13 cellular contexts compared by ENCODE assay signal in the genomic region with DNA sequence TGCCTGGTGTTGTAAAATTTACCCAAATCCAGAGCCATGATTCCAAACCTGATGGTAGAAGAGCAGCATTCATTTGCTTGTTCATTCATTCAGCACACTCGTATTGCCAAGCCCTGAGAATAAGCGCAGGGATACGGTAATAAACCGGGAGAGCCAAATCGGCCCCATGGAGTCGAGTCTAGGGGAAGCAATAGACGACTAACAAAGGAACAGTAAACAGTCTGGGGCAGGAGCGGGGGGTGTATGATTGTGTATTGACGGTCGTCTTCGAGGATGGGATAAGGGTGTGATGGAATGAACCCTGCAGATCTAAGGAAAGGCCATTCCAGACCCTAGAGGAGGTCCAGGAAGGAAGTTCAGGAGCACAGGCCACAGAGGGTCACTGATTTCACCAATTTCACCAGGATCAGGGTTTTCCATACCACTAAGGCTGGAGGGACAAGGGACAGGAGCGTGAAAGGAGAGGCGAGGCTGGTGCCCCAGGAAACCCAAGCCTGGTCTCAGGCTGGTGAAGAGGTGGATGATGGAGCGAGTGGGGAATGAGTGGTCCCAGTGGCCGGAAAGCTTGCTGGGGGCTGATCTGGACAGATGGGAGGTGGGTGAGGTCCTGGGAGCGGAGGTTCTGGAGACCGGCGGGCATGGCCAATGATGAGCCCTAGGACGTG.
A peak's percentile ranks its signal among the peaks of the same experiment; 100 is the strongest.
DNase-seq lines count a peak whose midpoint lies in the region; ATAC-seq and TF ChIP-seq lines count a peak whose summit lies in the region.
"Had no signal": no experiment of that assay in that cellular context is flagged by ENCODE, and none has a peak within 500 bp of the region (broad histone marks: within the 10 kb centered on the region; RNA-seq: fewer than 3 reads in every experiment).

No MANE protein-coding gene starts in this region.

- H3K27me3 ChIP-seq in BLaER1, result no peaks in the 10 kb centered on the region
- no peaks in the 10 kb centered on the region for H3K27me3 ChIP-seq in GM23338 (ENCODE audit: insufficient read depth)
- H3K27me3 ChIP-seq in gastrocnemius medialis, result peaks cover 0 to 18% (median 7%) of the 10 kb centered on the region in 3 donors

- no peaks in the 10 kb centered on the region for H3K9me3 ChIP-seq in BLaER1
- H3K9me3 ChIP-seq in gastrocnemius medialis, result no peaks in the 10 kb centered on the region

- DNase-seq in GM23338 (ENCODE audit: low spot score) (no peak), mesenteric fat pad (ENCODE audit: low spot score) (peak; percentile 73), gastrocnemius medialis (no peak)
- DNase-seq in activated CD8-positive, alpha-beta memory T cell treated with anti-CD3 and anti-CD28 coated beads, Interleukin-2, amount 50 U/mL, for 48 hours, result peak; percentile 41
- DNase-seq in NK-92 treated with Interleukin-12 subunit alpha and Interleukin-12 subunit beta, amount 100 ng/mL, for 24 hours (lab: John Stamatoyannopoulos, UW), result no peak
- DNase-seq: MM.1S, NCI-H1105, NCI-H446 treated with DMSO at 0.1 percent for 48 hours, SIG-M5 had no signal

- H3K4me3 Mint-ChIP-seq in GM23338, result no peak overlapping the region; the same call in 2 of the 3 replicates

- no peak for TF ChIP-seq CTCF in GM23338 (conservative IDR thresholded peaks at IDR 0.05; ENCODE audit: low read depth in 2 of 2)
- no peak for TF ChIP-seq CTCF in gastrocnemius medialis (IDR thresholded peaks at IDR 0.05 in 4 of 5, conservative IDR thresholded peaks at IDR 0.05 in 1 of 5)

- H3K79me2 ChIP-seq in GM23338 (replicated peaks; ENCODE audit: insufficient read depth), result no peaks in the 10 kb centered on the region

- ATAC-seq in GM23338 (no peak), HG03439 (IDR thresholded peaks at IDR 0.05; ENCODE audit: unreplicated experiment) (no peak), gastrocnemius medialis (no peak), HG03469 (IDR thresholded peaks at IDR 0.05; ENCODE audit: unreplicated experiment) (no peak)

- H4K20me1 ChIP-seq in BLaER1 (no peaks in the 10 kb centered on the region; the same call in 1 of the 2 replicates), GM23338 (replicated peaks; ENCODE audit: insufficient read depth) (no peaks in the 10 kb centered on the region)

- no peak overlapping the region; the same call in 1 of the 2 replicates for H3K27ac Mint-ChIP-seq in GM23338

- H3K27ac ChIP-seq in BLaER1 (no peak overlapping the region), GM23338 (ENCODE audit: low read depth) (no peak overlapping the region), gastrocnemius medialis (no peak overlapping the region)
- H3K27ac ChIP-seq: KMS-11 had no signal

- H3K9me2 ChIP-seq in GM23338 (ENCODE audit: insufficient read depth), result no peaks in the 10 kb centered on the region

- H3K36me3 ChIP-seq in BLaER1 (no peaks in the 10 kb centered on the region), GM23338 (ENCODE audit: insufficient read depth) (no peaks in the 10 kb centered on the region), gastrocnemius medialis (no peaks in the 10 kb centered on the region)

- no peak for TF ChIP-seq POLR2A in gastrocnemius medialis (IDR thresholded peaks at IDR 0.05)

- peaks cover 10% of the 10 kb centered on the region; the same call in 1 of the 2 replicates for H3F3A ChIP-seq in GM23338 (replicated peaks; ENCODE audit: low read depth)

- no peak overlapping the region for H3K9ac ChIP-seq in BLaER1
- H3K9ac ChIP-seq: KMS-11 had no signal

- no peak overlapping the region for H3K4me3 ChIP-seq in BLaER1
- H3K4me3 ChIP-seq in GM23338, result no peak overlapping the region
- no peak overlapping the region for H3K4me3 ChIP-seq in gastrocnemius medialis

- no peaks in the 10 kb centered on the region; the same call in 2 of the 3 replicates for H3K9me3 Mint-ChIP-seq in GM23338

- intact Hi-C loops in gastrocnemius medialis (cut with DNase I; ENCODE audit: low total_unique reads), result no loop called here

- no peaks in the 10 kb centered on the region for H3K36me3 Mint-ChIP-seq in GM23338 (ENCODE audit: low read depth)

- in situ Hi-C loops in gastrocnemius medialis (cut with MboI; ENCODE audit: low sequenced_read_pairs in 4 of 4), result loop anchor here in 2 of 4 donors (5.0 to 25.0 kb wide), 2 partner anchors 220 to 225 kb away; no protein-coding TSS in a partner anchor

- H3K27me3 Mint-ChIP-seq in GM23338 (ENCODE audit: insufficient read depth, low read depth, poor library complexity), result peaks cover 16% of the 10 kb centered on the region

- H3K4me2 ChIP-seq in BLaER1 (peak overlapping the region; percentile 89), GM23338 (no peak overlapping the region)
- H3K4me2 ChIP-seq: KMS-11 had no signal

- H2AFZ ChIP-seq in GM23338, result peak overlapping the region; percentile 98; the same call in 1 of the 2 replicates

- peaks cover 42% of the 10 kb centered on the region for H3K4me1 ChIP-seq in BLaER1
- H3K4me1 ChIP-seq in GM23338 (ENCODE audit: insufficient read depth), result peaks cover 5% of the 10 kb centered on the region; the same call in 1 of the 2 replicates
- no peaks in the 10 kb centered on the region for H3K4me1 ChIP-seq in gastrocnemius medialis

- H3K4me1 Mint-ChIP-seq in GM23338, result peaks cover 9% of the 10 kb centered on the region

TF ChIP-seq in GM23338, 12 proteins besides CTCF, POLR2A, EP300 and RAD21 (continues in another document):
- TF ChIP-seq, protein P1, sequence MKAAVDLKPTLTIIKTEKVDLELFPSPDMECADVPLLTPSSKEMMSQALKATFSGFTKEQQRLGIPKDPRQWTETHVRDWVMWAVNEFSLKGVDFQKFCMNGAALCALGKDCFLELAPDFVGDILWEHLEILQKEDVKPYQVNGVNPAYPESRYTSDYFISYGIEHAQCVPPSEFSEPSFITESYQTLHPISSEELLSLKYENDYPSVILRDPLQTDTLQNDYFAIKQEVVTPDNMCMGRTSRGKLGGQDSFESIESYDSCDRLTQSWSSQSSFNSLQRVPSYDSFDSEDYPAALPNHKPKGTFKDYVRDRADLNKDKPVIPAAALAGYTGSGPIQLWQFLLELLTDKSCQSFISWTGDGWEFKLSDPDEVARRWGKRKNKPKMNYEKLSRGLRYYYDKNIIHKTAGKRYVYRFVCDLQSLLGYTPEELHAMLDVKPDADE (IDR thresholded peaks at IDR 0.05), result no peak
- TF ChIP-seq STAT1 (IDR thresholded peaks at IDR 0.05; ENCODE audit: unreplicated experiment), result no peak
- TF ChIP-seq NANOG (IDR thresholded peaks at IDR 0.05; ENCODE audit: borderline replicate concordance), result no peak
- TF ChIP-seq, protein P2, sequence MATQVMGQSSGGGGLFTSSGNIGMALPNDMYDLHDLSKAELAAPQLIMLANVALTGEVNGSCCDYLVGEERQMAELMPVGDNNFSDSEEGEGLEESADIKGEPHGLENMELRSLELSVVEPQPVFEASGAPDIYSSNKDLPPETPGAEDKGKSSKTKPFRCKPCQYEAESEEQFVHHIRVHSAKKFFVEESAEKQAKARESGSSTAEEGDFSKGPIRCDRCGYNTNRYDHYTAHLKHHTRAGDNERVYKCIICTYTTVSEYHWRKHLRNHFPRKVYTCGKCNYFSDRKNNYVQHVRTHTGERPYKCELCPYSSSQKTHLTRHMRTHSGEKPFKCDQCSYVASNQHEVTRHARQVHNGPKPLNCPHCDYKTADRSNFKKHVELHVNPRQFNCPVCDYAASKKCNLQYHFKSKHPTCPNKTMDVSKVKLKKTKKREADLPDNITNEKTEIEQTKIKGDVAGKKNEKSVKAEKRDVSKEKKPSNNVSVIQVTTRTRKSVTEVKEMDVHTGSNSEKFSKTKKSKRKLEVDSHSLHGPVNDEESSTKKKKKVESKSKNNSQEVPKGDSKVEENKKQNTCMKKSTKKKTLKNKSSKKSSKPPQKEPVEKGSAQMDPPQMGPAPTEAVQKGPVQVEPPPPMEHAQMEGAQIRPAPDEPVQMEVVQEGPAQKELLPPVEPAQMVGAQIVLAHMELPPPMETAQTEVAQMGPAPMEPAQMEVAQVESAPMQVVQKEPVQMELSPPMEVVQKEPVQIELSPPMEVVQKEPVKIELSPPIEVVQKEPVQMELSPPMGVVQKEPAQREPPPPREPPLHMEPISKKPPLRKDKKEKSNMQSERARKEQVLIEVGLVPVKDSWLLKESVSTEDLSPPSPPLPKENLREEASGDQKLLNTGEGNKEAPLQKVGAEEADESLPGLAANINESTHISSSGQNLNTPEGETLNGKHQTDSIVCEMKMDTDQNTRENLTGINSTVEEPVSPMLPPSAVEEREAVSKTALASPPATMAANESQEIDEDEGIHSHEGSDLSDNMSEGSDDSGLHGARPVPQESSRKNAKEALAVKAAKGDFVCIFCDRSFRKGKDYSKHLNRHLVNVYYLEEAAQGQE (IDR thresholded peaks at IDR 0.05; ENCODE audit: unreplicated experiment), result no peak
- no peak for TF ChIP-seq ZNF331 (CRISPR knock-in tag; IDR thresholded peaks at IDR 0.05; ENCODE audit: low read depth)
- no peak for TF ChIP-seq JUNB (IDR thresholded peaks at IDR 0.05; ENCODE audit: unreplicated experiment)
- TF ChIP-seq EZH2 (IDR thresholded peaks at IDR 0.05; ENCODE audit: low read depth, unreplicated experiment), result no peak
- TF ChIP-seq ZNF114 (CRISPR knock-in tag; IDR thresholded peaks at IDR 0.05), result no peak
- TF ChIP-seq POLR2AphosphoS5 (IDR thresholded peaks at IDR 0.05; ENCODE audit: low read depth), result no peak

Comparison
In these comparisons a context has a peak if more than half of its experiments do, and no peak if none do; other contexts are left out.
1. DNase-seq: peak in activated CD8-positive, alpha-beta memory T cell treated with anti-CD3 and anti-CD28 coated beads, Interleukin-2, amount 50 U/mL, for 48 hours (single experiment) and mesenteric fat pad (single experiment); none in GM23338 (single experiment), gastrocnemius medialis (0 of 2) and NK-92 treated with Interleukin-12 subunit alpha and Interleukin-12 subunit beta, amount 100 ng/mL, for 24 hours (single experiment).